In genomic region chr12:93097417-93097816, GRCh38 we compare ENCODE assay signal across 2 cellular contexts.
TF ChIP-seq lines count a peak whose summit lies in the region.

No MANE protein-coding gene starts in this region.

TF ChIP-seq in GM23338, 12 proteins besides CTCF, POLR2A, EP300 and RAD21:
- TF ChIP-seq CREB1 (CRISPR knock-in tag; IDR thresholded peaks at IDR 0.05; ENCODE audit: low read depth): no peak
- TF ChIP-seq ZNF331 (CRISPR knock-in tag; IDR thresholded peaks at IDR 0.05; ENCODE audit: low read depth): no peak

TF ChIP-seq in K562, 482 proteins besides CTCF, POLR2A, EP300 and RAD21 (continued from another document):
- TF ChIP-seq HMBOX1 (IDR thresholded peaks at IDR 0.05) (peak; percentile 80), ZNF23 (CRISPR knock-in tag; IDR thresholded peaks at IDR 0.05) (peak; percentile 83)
TF ChIP-seq in K562: peak in this region for 3.
